12 cellular contexts compared by ENCODE assay signal in genomic region chr20:25017257-25017803, GRCh38. TPM values are rescaled to one million over a fixed set of nuclear protein-coding genes. Genes with fewer than 3 reads are reported as not detected.
DNase-seq lines count a peak whose midpoint lies in the region; ATAC-seq, FAIRE-seq and TF ChIP-seq lines count a peak whose summit lies in the region.
"Had no signal": no experiment of that assay in that cellular context is flagged by ENCODE, and none has a peak within 500 bp of the region (broad histone marks: within the 10 kb centered on the region; RNA-seq: fewer than 3 reads in every experiment).

No MANE protein-coding gene starts in this region.

- CTCF ChIA-PET in CD8-positive, alpha-beta T cell (lab: Charles Lee) = no interaction called here
- CTCF ChIA-PET in WTC11 (lab: Charles Lee) = interaction anchor here (0.9 to 1.5 kb wide), 4 partner anchors 8 to 87 kb away, joined by 3 to 5 read pairs (median 3); no protein-coding TSS in a partner anchor

- no peak for ATAC-seq in CD8-positive, alpha-beta T cell
- ATAC-seq in WTC11 (peak; percentile 76), GM21717 (IDR thresholded peaks at IDR 0.05; ENCODE audit: unreplicated experiment) (no peak)
- ATAC-seq: naive thymus-derived CD4-positive, alpha-beta T cell had no signal

- H3K9me3 ChIP-seq in CD8-positive, alpha-beta T cell (ENCODE audit: low read length) = no peaks in the 10 kb centered on the region

- 48 to 51% methylated on average over 13 to 14 of the region's 14 CpGs for WGBS in lower leg skin, 2 donors

- H3K27ac Mint-ChIP-seq in CD8-positive, alpha-beta T cell = peak overlapping the region; percentile 22
- peak overlapping the region; percentile 63; the same call in 1 of the 2 replicates for H3K27ac Mint-ChIP-seq in WTC11
- H3K27ac Mint-ChIP-seq: brain had no signal

- TF ChIP-seq CTCF in CD8-positive, alpha-beta T cell (IDR thresholded peaks at IDR 0.05) = no peak
- TF ChIP-seq CTCF in WTC11 (IDR thresholded peaks at IDR 0.05) (no peak), lower leg skin (IDR thresholded peaks at IDR 0.05) (no peak)

- no peaks in the 10 kb centered on the region for H3K27me3 Mint-ChIP-seq in CD8-positive, alpha-beta T cell (ENCODE audit: low read depth)
- no peaks in the 10 kb centered on the region; the same call in 1 of the 2 replicates for H3K27me3 Mint-ChIP-seq in WTC11 (ENCODE audit: low read depth)
- H3K27me3 Mint-ChIP-seq: brain; naive thymus-derived CD4-positive, alpha-beta T cell had no signal

- POLR2A ChIA-PET in CD8-positive, alpha-beta T cell (lab: Charles Lee) = no interaction called here
- POLR2A ChIA-PET in WTC11 (lab: Charles Lee) = no interaction called here

- H3K4me3 ChIP-seq in CD8-positive, alpha-beta T cell (ENCODE audit: low read depth, low read length) = no peak overlapping the region
- no peak overlapping the region for H3K4me3 ChIP-seq in lower leg skin (ENCODE audit: low read depth, poor library complexity, severe bottlenecking)

- no peak for FAIRE-seq in H54 (lab: Jason Lieb, UNC)

- H3K36me3 Mint-ChIP-seq in CD8-positive, alpha-beta T cell = peaks cover 94% of the 10 kb centered on the region
- H3K36me3 Mint-ChIP-seq in WTC11 = no peaks in the 10 kb centered on the region
- H3K36me3 Mint-ChIP-seq: brain had no signal

- no peak for DNase-seq in CD8-positive, alpha-beta T cell
- DNase-seq in NCI-H1105 treated with DMSO at 0.1 percent for 48 hours (lab: John Stamatoyannopoulos, UW) (peak; percentile 95), WTC11 (ENCODE audit: low spot score) (peak; percentile 58), lower leg skin (ENCODE audit: low spot score in 2 of 2) (peak; percentile 87 to 94), GF-D8 (lab: John Stamatoyannopoulos, UW) (no peak), H54 (ENCODE audit: insufficient read length, low spot score) (no peak)
- DNase-seq in stimulated activated naive CD4-positive, alpha-beta T cell treated with Interleukin-2 at 50 U/mL for 16 hours (lab: John Stamatoyannopoulos, UW) = no peak
- DNase-seq: naive thymus-derived CD4-positive, alpha-beta T cell; NCI-H1436 treated with DMSO at 0.1 percent for 48 hours; SW 1271 had no signal

- intact Hi-C loops in CD8-positive, alpha-beta T cell (cut with DNase I, micrococcal nuclease) = no loop called here
- intact Hi-C loops in lower leg skin (cut with DNase I; ENCODE audit: low total_unique reads) = no loop called here

- H3K4me1 ChIP-seq in CD8-positive, alpha-beta T cell (ENCODE audit: insufficient read depth, low read length) = no peaks in the 10 kb centered on the region

- H3K27ac ChIP-seq in CD8-positive, alpha-beta T cell (ENCODE audit: low read depth, low read length) = no peak overlapping the region

- no peak for TF ChIP-seq POLR2A in lower leg skin (IDR thresholded peaks at IDR 0.05)
- no peak for TF ChIP-seq POLR2A in H54 (IDR thresholded peaks at IDR 0.05; ENCODE audit: low read depth, low read length)

- no peaks in the 10 kb centered on the region for H3K27me3 ChIP-seq in CD8-positive, alpha-beta T cell (ENCODE audit: insufficient read depth, low read length)

- H3K9me3 Mint-ChIP-seq in CD8-positive, alpha-beta T cell = no peaks in the 10 kb centered on the region
- H3K9me3 Mint-ChIP-seq in WTC11 = no peaks in the 10 kb centered on the region
- H3K9me3 Mint-ChIP-seq: brain; naive thymus-derived CD4-positive, alpha-beta T cell had no signal

- H3K4me1 Mint-ChIP-seq in CD8-positive, alpha-beta T cell (ENCODE audit: low read depth) = no peaks in the 10 kb centered on the region
- H3K4me1 Mint-ChIP-seq in WTC11 = peaks cover 29% of the 10 kb centered on the region
- H3K4me1 Mint-ChIP-seq: brain; naive thymus-derived CD4-positive, alpha-beta T cell had no signal

- no peak overlapping the region for H3K4me3 Mint-ChIP-seq in CD8-positive, alpha-beta T cell
- H3K4me3 Mint-ChIP-seq in WTC11 = no peak overlapping the region
- H3K4me3 Mint-ChIP-seq: brain; naive thymus-derived CD4-positive, alpha-beta T cell had no signal

- H3K36me3 ChIP-seq in CD8-positive, alpha-beta T cell (ENCODE audit: insufficient read depth, low read length) = peaks cover 56% of the 10 kb centered on the region

TF ChIP-seq in WTC11, 78 proteins besides CTCF, POLR2A, EP300 and RAD21:
- no peak for TF ChIP-seq KAT7 (CRISPR knock-in tag; IDR thresholded peaks at IDR 0.05; ENCODE audit: borderline replicate concordance)
- 0 out of 2 replicates have a peak, but pooled peaks have one; percentile 15 for TF ChIP-seq GABPB1 (CRISPR knock-in tag; IDR thresholded peaks at IDR 0.05)
- TF ChIP-seq ZNF423 (CRISPR knock-in tag; IDR thresholded peaks at IDR 0.05) = peak; percentile 99

RNA-seq across cellular contexts. Expression of gene APMAP, which starts 24.8 kb away (rescaled TPM):
- 10 to 100 TPM; 31.0 to 31.8 TPM for total RNA-seq in CD8-positive, alpha-beta T cell
- total RNA-seq in WTC11 (2021) (55.3 to 64.4 TPM (median 62.1 TPM) in 3 replicates), lower leg skin (10 to 100 TPM; 34.4 to 88.7 (median 52.6) TPM)

RNA-seq across cellular contexts. Expression of gene ACSS1, which starts 40.6 kb away (rescaled TPM):
- total RNA-seq in CD8-positive, alpha-beta T cell = 10 to 100 TPM; 17.5 to 17.7 TPM
- 1.5 to 2.7 TPM (median 2.4 TPM) in 3 replicates for total RNA-seq in WTC11 (2021)
- total RNA-seq in lower leg skin = 10 to 100 TPM; 33.7 to 42.3 (median 38.4) TPM

Comparison
In these comparisons a context has a peak if more than half of its experiments do, and no peak if none do; other contexts are left out.
1. DNase-seq: peak in NCI-H1105 treated with DMSO at 0.1 percent for 48 hours (single experiment), WTC11 (single experiment) and lower leg skin (2 of 2); none in CD8-positive, alpha-beta T cell (0 of 7), stimulated activated naive CD4-positive, alpha-beta T cell treated with Interleukin-2 at 50 U/mL for 16 hours (single experiment), GF-D8 (single experiment) and H54 (single experiment).